8 cellular contexts compared by ENCODE assay signal in genomic region chr15:64702816-64703631, GRCh38.
A peak's percentile ranks its signal among the peaks of the same experiment; 100 is the strongest.
DNase-seq lines count a peak whose midpoint lies in the region; ATAC-seq and TF ChIP-seq lines count a peak whose summit lies in the region.

No MANE protein-coding gene starts in this region.

- TF ChIP-seq CTCF in retinal pigment epithelial cell (conservative IDR thresholded peaks at IDR 0.05; ENCODE audit: low read depth, low read length) = no peak

- ATAC-seq in GM18502 (IDR thresholded peaks at IDR 0.05; ENCODE audit: poor library complexity, unreplicated experiment) (peak; percentile 87), HG02981 (IDR thresholded peaks at IDR 0.05; ENCODE audit: unreplicated experiment) (peak; percentile 81), GM18870 (IDR thresholded peaks at IDR 0.05; ENCODE audit: unreplicated experiment) (no peak)

- H3K4me3 ChIP-seq in retinal pigment epithelial cell (ENCODE audit: low read length) = peak overlapping the region; percentile 88

- DNase-seq in NCI-H2081 (lab: John Stamatoyannopoulos, UW) = peak; percentile 92 to 94
- peak; percentile 89 for DNase-seq in T1000 (lab: John Stamatoyannopoulos, UW)
- peak; percentile 98 for DNase-seq in astrocyte of the hippocampus (ENCODE audit: low read depth, low spot score)
- DNase-seq in hippocampal formation (lab: John Stamatoyannopoulos, UW) = peak; percentile 93 to 98
- peak; percentile 56 for DNase-seq in retinal pigment epithelial cell (ENCODE audit: low read depth)
